Comparison of ENCODE assay signal across 9 cellular contexts in the genomic region with DNA sequence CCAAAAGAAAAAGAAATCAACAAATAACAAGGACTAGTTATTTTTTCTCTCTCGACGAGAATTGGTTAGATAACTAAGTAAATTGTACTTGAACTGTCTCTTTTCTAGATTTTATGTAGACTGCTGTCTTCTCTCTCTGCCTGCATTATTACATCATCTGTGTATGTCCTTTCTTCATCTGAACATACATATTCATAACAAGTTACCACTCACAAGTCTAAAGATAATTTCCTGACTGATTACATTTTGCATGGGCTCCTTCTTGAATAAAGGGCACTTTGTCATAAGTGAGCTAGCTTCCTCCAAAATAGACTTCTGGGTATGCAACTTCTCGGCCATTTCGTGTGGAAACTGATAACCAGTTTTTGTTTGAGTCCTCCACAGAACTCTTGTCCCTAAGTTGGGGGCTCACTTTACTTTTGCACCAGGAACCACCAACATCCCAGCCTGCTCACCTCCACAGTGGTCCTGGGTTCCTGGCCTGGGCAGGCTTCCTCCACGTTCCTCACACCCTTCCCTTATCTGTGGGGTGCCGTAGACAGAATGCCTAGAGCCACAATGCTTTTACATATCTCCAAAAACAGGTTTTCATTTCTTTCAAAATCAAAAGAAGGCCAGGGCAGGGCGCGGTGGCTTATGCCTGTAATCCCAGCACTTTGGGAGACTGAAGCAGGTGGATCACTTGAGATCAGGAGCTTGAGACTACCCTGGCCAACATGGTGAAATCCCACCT. TPM values are rescaled to one million over a fixed set of nuclear protein-coding genes. Genes with fewer than 3 reads are reported as not detected.
A peak's percentile ranks its signal among the peaks of the same experiment; 100 is the strongest.
DNase-seq lines count a peak whose midpoint lies in the region; ATAC-seq and TF ChIP-seq lines count a peak whose summit lies in the region.
"Had no signal": no experiment of that assay in that cellular context is flagged by ENCODE, and none has a peak within 500 bp of the region (broad histone marks: within the 10 kb centered on the region; RNA-seq: fewer than 3 reads in every experiment).

No MANE protein-coding gene starts in this region.

- H3K36me3 ChIP-seq in heart right ventricle (no peaks in the 10 kb centered on the region), upper lobe of right lung (no peaks in the 10 kb centered on the region)

- ATAC-seq in heart right ventricle (no peak), left ventricle myocardium superior (no peak), memory B cell (ENCODE audit: low read depth) (no peak), upper lobe of right lung (no peak), HG02884 (IDR thresholded peaks at IDR 0.05; ENCODE audit: unreplicated experiment) (no peak)

- H3K4me1 Mint-ChIP-seq in memory B cell: peaks cover 38% of the 10 kb centered on the region

- 74 to 82% methylated on average over 8 of the region's 8 CpGs for WGBS in heart right ventricle, 2 donors

- H3K27ac ChIP-seq in heart right ventricle (peak overlapping the region; percentile 33 to 94 (median 88)), angular gyrus (ENCODE audit: low read depth, low read length) (peak overlapping the region; percentile 84), upper lobe of right lung (peak overlapping the region; percentile 90)

- intact Hi-C loops in heart right ventricle (cut with DNase I): loop anchor here in 2 of 10 donors (5.0 to 10.0 kb wide), 2 partner anchors 90 to 398 kb away; a partner anchor contains a TSS
- intact Hi-C loops in left ventricle myocardium superior (cut with micrococcal nuclease): no loop called here
- intact Hi-C loops in upper lobe of right lung (cut with DNase I): no loop called here

- H3K9me3 Mint-ChIP-seq in memory B cell: no peaks in the 10 kb centered on the region

- H3K36me3 Mint-ChIP-seq in memory B cell: no peaks in the 10 kb centered on the region

- TF ChIP-seq CTCF in heart right ventricle (IDR thresholded peaks at IDR 0.05) (no peak), upper lobe of right lung (IDR thresholded peaks at IDR 0.05) (no peak)

- H3K9me3 ChIP-seq in heart right ventricle: no peaks in the 10 kb centered on the region
- no peaks in the 10 kb centered on the region for H3K9me3 ChIP-seq in upper lobe of right lung

- H3K4me3 ChIP-seq in heart right ventricle: no peak overlapping the region
- no peak overlapping the region for H3K4me3 ChIP-seq in upper lobe of right lung

- peaks cover 0 to 55% (median 33%) of the 10 kb centered on the region in 9 donors for H3K4me1 ChIP-seq in heart right ventricle
- peaks cover 39% of the 10 kb centered on the region for H3K4me1 ChIP-seq in upper lobe of right lung

- H3K27me3 ChIP-seq in heart right ventricle (no peaks in the 10 kb centered on the region), upper lobe of right lung (no peaks in the 10 kb centered on the region)

- no peak overlapping the region for H3K4me3 Mint-ChIP-seq in memory B cell

- peak overlapping the region; percentile 99 for H3K27ac Mint-ChIP-seq in memory B cell

- DNase-seq in heart right ventricle (no peak), left ventricle myocardium superior (no peak), memory B cell (ENCODE audit: low spot score in 2 of 2) (no peak), upper lobe of right lung (no peak), Kasumi-1 (lab: John Stamatoyannopoulos, UW) (no peak), activated gamma-delta T cell (lab: John Stamatoyannopoulos, UW) (no peak)
- DNase-seq: T-helper 9 cell had no signal

- H3K27me3 Mint-ChIP-seq in memory B cell: no peaks in the 10 kb centered on the region

RNA-seq across cellular contexts. Expression of a gene that starts 6.2 kb away (rescaled TPM):
- total RNA-seq in heart right ventricle: 10 to 100 TPM; 24.0 to 32.3 (median 29.9) TPM
- 10 to 100 TPM; 16.8 to 29.5 TPM for polyA plus RNA-seq in heart right ventricle
- total RNA-seq in left ventricle myocardium superior: 29.9 TPM
- 59.6 TPM for total RNA-seq in upper lobe of right lung

RNA-seq across cellular contexts. Expression of a gene that starts 21.5 kb away (rescaled TPM):
- 10 to 100 TPM; 11.1 to 98.8 (median 22.0) TPM for total RNA-seq in heart right ventricle
- 10 to 100 TPM; 11.6 to 19.8 TPM for polyA plus RNA-seq in heart right ventricle
- 21.3 TPM for total RNA-seq in left ventricle myocardium superior
- 14.4 TPM for total RNA-seq in upper lobe of right lung
